8 cellular contexts compared by ENCODE assay signal in the genomic region with DNA sequence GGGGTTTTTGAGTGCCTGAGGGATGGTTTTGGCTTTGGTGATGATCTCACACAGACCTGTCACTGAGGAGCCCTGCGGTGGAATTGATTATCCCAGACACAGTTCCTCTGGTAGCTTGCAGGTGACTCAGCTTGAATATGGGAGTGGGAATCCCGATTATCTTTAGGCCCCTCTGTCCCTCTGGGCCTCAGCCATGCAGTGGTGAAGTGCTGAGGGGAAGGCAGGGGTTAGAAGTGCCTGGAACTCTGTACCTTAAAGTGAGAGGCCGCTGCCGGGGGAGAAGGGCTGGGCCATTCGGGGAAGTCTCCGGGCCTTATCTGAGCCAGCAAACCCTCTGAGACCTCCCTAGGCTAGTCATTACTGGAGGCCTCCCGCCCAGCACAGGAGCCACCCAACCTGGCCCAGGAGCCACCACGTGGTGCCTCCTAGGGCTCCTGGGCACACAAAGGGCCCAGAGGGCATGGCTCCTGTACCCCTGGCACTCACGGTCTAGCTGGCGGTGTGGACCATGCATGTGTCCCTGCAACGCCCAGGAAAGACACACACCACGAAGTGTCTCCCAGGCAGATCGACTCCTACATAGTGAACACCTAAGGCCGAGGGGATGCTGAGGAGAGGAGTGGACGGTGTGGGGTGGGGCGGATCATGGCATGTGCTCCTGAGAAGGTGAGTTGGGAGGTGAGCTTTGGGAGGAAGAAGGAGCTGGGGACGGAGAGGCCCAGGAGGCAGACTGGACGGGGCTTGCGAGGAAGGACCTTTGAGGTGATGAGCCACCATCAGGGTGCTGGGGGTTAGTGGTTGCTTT. TPM values are rescaled to one million over a fixed set of nuclear protein-coding genes. Genes with fewer than 3 reads are reported as not detected.
DNase-seq lines count a peak whose midpoint lies in the region; ATAC-seq lines count a peak whose summit lies in the region.

No MANE protein-coding gene starts in this region.

- peak overlapping the region; percentile 24; the same call in 1 of the 2 replicates for H3K9ac ChIP-seq in iPS-20b (ENCODE audit: low read depth, low read length)

- H3K4me1 ChIP-seq in iPS-20b (ENCODE audit: insufficient read depth, low read length) = peaks cover 51% of the 10 kb centered on the region

- no peaks in the 10 kb centered on the region for H3K27me3 ChIP-seq in iPS-20b (ENCODE audit: insufficient read depth, low read length)

- no peaks in the 10 kb centered on the region for H3K27me3 Mint-ChIP-seq in activated T-helper 17 cell treated with anti-CD3 and anti-CD28 coated beads, Interleukin-2, amount 50 U/mL, for 72 hours
- no peaks in the 10 kb centered on the region for H3K27me3 Mint-ChIP-seq in stimulated activated naive CD8-positive, alpha-beta T cell treated with anti-CD3 and anti-CD28 coated beads, Interleukin-15, Interleukin-2, amounts not matched to agents 100 ng/mL and 50 ng/mL, for 24 hours

- H3K27ac ChIP-seq in iPS-20b (ENCODE audit: low read length) = peak overlapping the region; percentile 40

- peaks cover 9% of the 10 kb centered on the region; the same call in 1 of the 2 replicates for H3K36me3 ChIP-seq in iPS-20b (ENCODE audit: insufficient read depth, low read depth, low read length)

- peak overlapping the region; percentile 70 for H3K4me3 Mint-ChIP-seq in activated T-helper 17 cell treated with anti-CD3 and anti-CD28 coated beads, Interleukin-2, amount 50 U/mL, for 72 hours
- peak overlapping the region; percentile 79 for H3K4me3 Mint-ChIP-seq in stimulated activated naive CD8-positive, alpha-beta T cell treated with anti-CD3 and anti-CD28 coated beads, Interleukin-15, Interleukin-2, amounts not matched to agents 100 ng/mL and 50 ng/mL, for 24 hours

- peaks cover 45% of the 10 kb centered on the region for H3K4me1 Mint-ChIP-seq in activated T-helper 17 cell treated with anti-CD3 and anti-CD28 coated beads, Interleukin-2, amount 50 U/mL, for 72 hours
- H3K4me1 Mint-ChIP-seq in stimulated activated naive CD8-positive, alpha-beta T cell treated with anti-CD3 and anti-CD28 coated beads, Interleukin-15, Interleukin-2, amounts not matched to agents 100 ng/mL and 50 ng/mL, for 24 hours (ENCODE audit: low read depth) = peaks cover 72% of the 10 kb centered on the region

- ATAC-seq in HG02798 (IDR thresholded peaks at IDR 0.05; ENCODE audit: poor library complexity, unreplicated experiment) (peak; percentile 31), HG03175 (IDR thresholded peaks at IDR 0.05; ENCODE audit: unreplicated experiment) (no peak), GM21526 (IDR thresholded peaks at IDR 0.05; ENCODE audit: low FRiP score, unreplicated experiment) (no peak)
- ATAC-seq in activated T-helper 17 cell treated with anti-CD3 and anti-CD28 coated beads, Interleukin-2, amount 50 U/mL, for 72 hours (replicated peaks) = peak; percentile 71

- no peaks in the 10 kb centered on the region for H3K9me3 Mint-ChIP-seq in activated T-helper 17 cell treated with anti-CD3 and anti-CD28 coated beads, Interleukin-2, amount 50 U/mL, for 72 hours
- H3K9me3 Mint-ChIP-seq in stimulated activated naive CD8-positive, alpha-beta T cell treated with anti-CD3 and anti-CD28 coated beads, Interleukin-15, Interleukin-2, amounts not matched to agents 100 ng/mL and 50 ng/mL, for 24 hours = no peaks in the 10 kb centered on the region

- no peaks in the 10 kb centered on the region for H3K9me3 ChIP-seq in iPS-20b (ENCODE audit: insufficient read depth, low read depth, low read length)

- H3K4me3 ChIP-seq in iPS-20b (ENCODE audit: low read length) = no peak overlapping the region

- DNase-seq in inferior parietal cortex (ENCODE audit: extremely low spot score) (no peak), COLO829 (ENCODE audit: low spot score) (no peak)

- H3K36me3 Mint-ChIP-seq in activated T-helper 17 cell treated with anti-CD3 and anti-CD28 coated beads, Interleukin-2, amount 50 U/mL, for 72 hours (ENCODE audit: low read depth) = peaks cover 76% of the 10 kb centered on the region
- H3K36me3 Mint-ChIP-seq in stimulated activated naive CD8-positive, alpha-beta T cell treated with anti-CD3 and anti-CD28 coated beads, Interleukin-15, Interleukin-2, amounts not matched to agents 100 ng/mL and 50 ng/mL, for 24 hours (ENCODE audit: low read depth) = peaks cover 31% of the 10 kb centered on the region

- peak overlapping the region; percentile 48 for H3K27ac Mint-ChIP-seq in activated T-helper 17 cell treated with anti-CD3 and anti-CD28 coated beads, Interleukin-2, amount 50 U/mL, for 72 hours
- H3K27ac Mint-ChIP-seq in stimulated activated naive CD8-positive, alpha-beta T cell treated with anti-CD3 and anti-CD28 coated beads, Interleukin-15, Interleukin-2, amounts not matched to agents 100 ng/mL and 50 ng/mL, for 24 hours = peak overlapping the region; percentile 92

RNA-seq across cellular contexts. Expression of a gene that starts 56.2 kb away (rescaled TPM):
- 100 to 1,000 TPM; 216 to 221 TPM for total RNA-seq in activated T-helper 17 cell treated with anti-CD3 and anti-CD28 coated beads, Interleukin-2, amount 50 U/mL, for 72 hours

Comparison
In these comparisons a context has a peak if more than half of its experiments do, and no peak if none do; other contexts are left out.
1. ATAC-seq: peak in HG02798 (single experiment) and activated T-helper 17 cell treated with anti-CD3 and anti-CD28 coated beads, Interleukin-2, amount 50 U/mL, for 72 hours (single experiment); none in HG03175 (single experiment) and GM21526 (single experiment).